ENCODE assay signal across 8 cellular contexts in the genomic region with DNA sequence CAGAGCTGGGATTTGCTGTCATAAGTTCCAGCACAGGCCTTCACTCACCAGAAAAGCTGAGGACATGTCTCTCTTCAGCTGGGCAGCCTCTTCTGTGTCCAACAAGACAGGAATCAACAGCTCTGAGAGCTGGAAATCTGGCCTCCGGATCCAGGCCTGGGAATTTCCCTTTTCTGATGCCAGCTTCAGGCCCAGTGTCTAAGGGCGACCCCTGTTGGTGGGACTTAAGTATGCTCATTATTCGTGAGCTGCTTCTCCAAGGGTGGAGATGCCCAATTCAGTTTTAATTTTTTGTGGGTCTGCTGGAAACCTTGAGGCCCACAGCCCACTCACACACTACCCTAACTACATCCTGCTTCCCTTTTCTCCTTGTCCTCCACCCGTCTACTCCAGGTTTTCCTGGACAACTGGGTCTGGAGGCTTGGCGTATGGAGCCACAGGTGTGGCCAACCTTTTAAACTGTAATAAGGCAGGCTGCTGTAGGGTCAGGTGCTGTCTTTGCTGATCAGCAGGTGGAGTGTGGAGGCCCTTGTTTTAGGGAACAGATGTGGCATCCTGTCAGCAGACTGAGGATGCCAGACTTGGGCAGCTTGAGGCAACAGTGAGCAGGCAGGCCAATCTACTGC. TPM values are rescaled to one million over a fixed set of nuclear protein-coding genes. Genes with fewer than 3 reads are reported as not detected.
A peak's percentile ranks its signal among the peaks of the same experiment; 100 is the strongest.
DNase-seq lines count a peak whose midpoint lies in the region; ATAC-seq and TF ChIP-seq lines count a peak whose summit lies in the region.

No MANE protein-coding gene starts in this region.

- TF ChIP-seq CTCF in liver (IDR thresholded peaks at IDR 0.05; ENCODE audit: low read depth, low read length, missing input control), result peak; percentile 85

- no peaks in the 10 kb centered on the region for H3K9me3 ChIP-seq in liver (ENCODE audit: control insufficient read depth in 4 of 4, low read length in 3 of 4)

- H3K27ac ChIP-seq in liver (ENCODE audit: low read depth in 1 of 2, low read length in 2 of 2), result no peak overlapping the region

- no peak overlapping the region for H3K4me3 ChIP-seq in liver (ENCODE audit: low read depth in 1 of 3, low read length in 3 of 3)

- DNase-seq in NK-92 treated with Interleukin-12 subunit alpha and Interleukin-12 subunit beta, amount 100 ng/mL, for 24 hours (lab: John Stamatoyannopoulos, UW), result peak; percentile 32
- DNase-seq in NK-92 (lab: John Stamatoyannopoulos, UW; ENCODE audit: unreplicated experiment) (no peak), NCI-H2196 (lab: John Stamatoyannopoulos, UW; ENCODE audit: unreplicated experiment) (peak; percentile 72), dedifferentiated amniotic fluid mesenchymal stem cell (ENCODE audit: extremely low spot score) (peak; percentile 85)
- peak; percentile 78 for DNase-seq in activated CD4-positive, alpha-beta T cell treated with anti-CD3 and anti-CD28 coated beads for 48 hours
- peak; percentile 32 to 39 (median 35) for DNase-seq in stimulated activated CD4-positive, alpha-beta T cell treated with anti-CD3 and anti-CD28 coated beads, TNF-alpha, amount 100 ng/mL, for 4 hours (ENCODE audit: low read depth in 3 of 3)

- H3K4me1 ChIP-seq in liver (ENCODE audit: control insufficient read depth in 4 of 4, insufficient read depth in 4 of 4, low read length in 3 of 4), result peaks cover 5 to 21% (median 17%) of the 10 kb centered on the region in 4 donors

- no peak overlapping the region for H3K9ac ChIP-seq in liver (ENCODE audit: low read depth in 1 of 2, low read length in 2 of 2)

- no peak for ATAC-seq in HG02798 (IDR thresholded peaks at IDR 0.05; ENCODE audit: poor library complexity, unreplicated experiment)

- peak; percentile 97 to 99 for TF ChIP-seq RAD21 in liver (IDR thresholded peaks at IDR 0.05)

- peaks cover 0 to 6% (median 2%) of the 10 kb centered on the region in 4 donors for H3K27me3 ChIP-seq in liver (ENCODE audit: control insufficient read depth in 4 of 4, insufficient read depth in 4 of 4, low read length in 3 of 4)

- no peaks in the 10 kb centered on the region for H3K36me3 ChIP-seq in liver (ENCODE audit: control insufficient read depth in 4 of 4, insufficient read depth in 3 of 4, low read depth in 1 of 4, low read length in 3 of 4)

- 20% methylated on average over 5 of the region's 5 CpGs for WGBS in liver

TF ChIP-seq in liver, 16 proteins besides CTCF, POLR2A, EP300 and RAD21:
- TF ChIP-seq TAF1 (conservative IDR thresholded peaks at IDR 0.05), result no peak
- TF ChIP-seq FOXA2 (IDR thresholded peaks at IDR 0.05), result no peak
- TF ChIP-seq, protein P1, sequence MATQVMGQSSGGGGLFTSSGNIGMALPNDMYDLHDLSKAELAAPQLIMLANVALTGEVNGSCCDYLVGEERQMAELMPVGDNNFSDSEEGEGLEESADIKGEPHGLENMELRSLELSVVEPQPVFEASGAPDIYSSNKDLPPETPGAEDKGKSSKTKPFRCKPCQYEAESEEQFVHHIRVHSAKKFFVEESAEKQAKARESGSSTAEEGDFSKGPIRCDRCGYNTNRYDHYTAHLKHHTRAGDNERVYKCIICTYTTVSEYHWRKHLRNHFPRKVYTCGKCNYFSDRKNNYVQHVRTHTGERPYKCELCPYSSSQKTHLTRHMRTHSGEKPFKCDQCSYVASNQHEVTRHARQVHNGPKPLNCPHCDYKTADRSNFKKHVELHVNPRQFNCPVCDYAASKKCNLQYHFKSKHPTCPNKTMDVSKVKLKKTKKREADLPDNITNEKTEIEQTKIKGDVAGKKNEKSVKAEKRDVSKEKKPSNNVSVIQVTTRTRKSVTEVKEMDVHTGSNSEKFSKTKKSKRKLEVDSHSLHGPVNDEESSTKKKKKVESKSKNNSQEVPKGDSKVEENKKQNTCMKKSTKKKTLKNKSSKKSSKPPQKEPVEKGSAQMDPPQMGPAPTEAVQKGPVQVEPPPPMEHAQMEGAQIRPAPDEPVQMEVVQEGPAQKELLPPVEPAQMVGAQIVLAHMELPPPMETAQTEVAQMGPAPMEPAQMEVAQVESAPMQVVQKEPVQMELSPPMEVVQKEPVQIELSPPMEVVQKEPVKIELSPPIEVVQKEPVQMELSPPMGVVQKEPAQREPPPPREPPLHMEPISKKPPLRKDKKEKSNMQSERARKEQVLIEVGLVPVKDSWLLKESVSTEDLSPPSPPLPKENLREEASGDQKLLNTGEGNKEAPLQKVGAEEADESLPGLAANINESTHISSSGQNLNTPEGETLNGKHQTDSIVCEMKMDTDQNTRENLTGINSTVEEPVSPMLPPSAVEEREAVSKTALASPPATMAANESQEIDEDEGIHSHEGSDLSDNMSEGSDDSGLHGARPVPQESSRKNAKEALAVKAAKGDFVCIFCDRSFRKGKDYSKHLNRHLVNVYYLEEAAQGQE (IDR thresholded peaks at IDR 0.05), result no peak
- TF ChIP-seq JUND (IDR thresholded peaks at IDR 0.05), result no peak
- TF ChIP-seq, protein P2, sequence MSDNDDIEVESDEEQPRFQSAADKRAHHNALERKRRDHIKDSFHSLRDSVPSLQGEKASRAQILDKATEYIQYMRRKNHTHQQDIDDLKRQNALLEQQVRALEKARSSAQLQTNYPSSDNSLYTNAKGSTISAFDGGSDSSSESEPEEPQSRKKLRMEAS (IDR thresholded peaks at IDR 0.05), result no peak
- TF ChIP-seq, protein P3, sequence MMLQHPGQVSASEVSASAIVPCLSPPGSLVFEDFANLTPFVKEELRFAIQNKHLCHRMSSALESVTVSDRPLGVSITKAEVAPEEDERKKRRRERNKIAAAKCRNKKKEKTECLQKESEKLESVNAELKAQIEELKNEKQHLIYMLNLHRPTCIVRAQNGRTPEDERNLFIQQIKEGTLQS (IDR thresholded peaks at IDR 0.05), result no peak
- TF ChIP-seq FOXA1 (IDR thresholded peaks at IDR 0.05), result no peak
- TF ChIP-seq RXRA (IDR thresholded peaks at IDR 0.05), result no peak
- no peak for TF ChIP-seq GABPA (IDR thresholded peaks at IDR 0.05 in 1 of 2, conservative IDR thresholded peaks at IDR 0.05 in 1 of 2)
- no peak for TF ChIP-seq NR2F2 (IDR thresholded peaks at IDR 0.05)
- no peak for TF ChIP-seq HNF4A (conservative IDR thresholded peaks at IDR 0.05)
- no peak for TF ChIP-seq EGR1 (IDR thresholded peaks at IDR 0.05; ENCODE audit: low read depth in 2 of 2)
- TF ChIP-seq, protein P4, sequence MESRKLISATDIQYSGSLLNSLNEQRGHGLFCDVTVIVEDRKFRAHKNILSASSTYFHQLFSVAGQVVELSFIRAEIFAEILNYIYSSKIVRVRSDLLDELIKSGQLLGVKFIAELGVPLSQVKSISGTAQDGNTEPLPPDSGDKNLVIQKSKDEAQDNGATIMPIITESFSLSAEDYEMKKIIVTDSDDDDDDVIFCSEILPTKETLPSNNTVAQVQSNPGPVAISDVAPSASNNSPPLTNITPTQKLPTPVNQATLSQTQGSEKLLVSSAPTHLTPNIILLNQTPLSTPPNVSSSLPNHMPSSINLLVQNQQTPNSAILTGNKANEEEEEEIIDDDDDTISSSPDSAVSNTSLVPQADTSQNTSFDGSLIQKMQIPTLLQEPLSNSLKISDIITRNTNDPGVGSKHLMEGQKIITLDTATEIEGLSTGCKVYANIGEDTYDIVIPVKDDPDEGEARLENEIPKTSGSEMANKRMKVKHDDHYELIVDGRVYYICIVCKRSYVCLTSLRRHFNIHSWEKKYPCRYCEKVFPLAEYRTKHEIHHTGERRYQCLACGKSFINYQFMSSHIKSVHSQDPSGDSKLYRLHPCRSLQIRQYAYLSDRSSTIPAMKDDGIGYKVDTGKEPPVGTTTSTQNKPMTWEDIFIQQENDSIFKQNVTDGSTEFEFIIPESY (IDR thresholded peaks at IDR 0.05), result no peak

RNA-seq across cellular contexts. Expression of a gene that starts 2.6 kb away (rescaled TPM):
- under 1 TPM; under 0.01 to 0.89 TPM for total RNA-seq in liver
- polyA plus RNA-seq in liver, result under 1 TPM; 0.19 to 0.22 TPM
